ENCODE assay signal across 8 cellular contexts in the genomic region with DNA sequence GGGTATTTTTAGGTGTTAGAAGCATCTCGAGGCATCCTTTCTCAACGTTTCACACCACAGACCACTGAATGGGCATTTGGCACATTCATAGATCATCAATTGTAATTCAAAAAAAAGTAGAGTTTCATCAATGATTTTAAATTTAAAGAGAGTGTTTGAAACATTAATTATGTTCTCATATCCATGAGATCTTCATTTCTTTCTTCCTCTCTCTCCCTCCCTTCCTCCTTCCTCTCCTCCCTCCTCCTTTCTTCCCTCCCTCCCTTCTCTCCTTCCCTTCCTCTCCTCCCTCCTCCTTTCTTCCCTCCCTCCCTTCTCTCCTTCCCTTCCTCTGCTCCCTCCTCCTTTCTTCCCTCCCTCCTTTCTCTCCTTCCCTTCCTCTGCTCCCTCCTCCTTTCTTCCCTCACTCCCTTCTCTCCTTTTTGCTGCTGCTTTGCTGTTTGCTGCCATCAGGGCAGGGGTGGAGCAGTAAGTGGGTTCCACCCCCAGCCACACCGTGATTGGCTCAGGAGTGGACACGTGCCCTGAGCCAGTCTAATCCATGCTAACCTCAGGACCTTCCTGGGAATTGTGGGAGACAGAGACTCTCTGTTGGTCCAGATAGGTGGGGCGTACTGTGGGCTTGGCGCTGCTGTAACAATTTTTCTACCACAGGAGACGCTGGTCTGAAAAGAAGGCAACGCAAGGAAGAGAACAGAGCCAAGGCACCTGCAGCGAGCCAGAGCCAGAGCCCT. TPM values are rescaled to one million over a fixed set of nuclear protein-coding genes. Genes with fewer than 3 reads are reported as not detected.
A peak's percentile ranks its signal among the peaks of the same experiment; 100 is the strongest.
DNase-seq lines count a peak whose midpoint lies in the region; ATAC-seq and TF ChIP-seq lines count a peak whose summit lies in the region.

No MANE protein-coding gene starts in this region.

- ATAC-seq in lung (ENCODE audit: insufficient read depth, low FRiP score) (peak; percentile 63), upper lobe of right lung (peak; percentile 82), HG03025 (IDR thresholded peaks at IDR 0.05; ENCODE audit: low FRiP score, unreplicated experiment) (no peak), HG03280 (IDR thresholded peaks at IDR 0.05; ENCODE audit: unreplicated experiment) (no peak)

- TF ChIP-seq CTCF in coronary artery (IDR thresholded peaks at IDR 0.05) = no peak
- TF ChIP-seq CTCF in lung (IDR thresholded peaks at IDR 0.05; ENCODE audit: control extremely low read depth, extremely low read depth) = no peak
- TF ChIP-seq CTCF in upper lobe of right lung (IDR thresholded peaks at IDR 0.05) = peak; percentile 31

- peaks cover 24% of the 10 kb centered on the region for H3F3A ChIP-seq in GM23248 (ENCODE audit: insufficient read depth)

- peak overlapping the region; percentile 59 for H2AFZ ChIP-seq in GM23248

- no peaks in the 10 kb centered on the region for H3K9me3 ChIP-seq in GM23248 (ENCODE audit: low read depth)
- H3K9me3 ChIP-seq in lung (ENCODE audit: control insufficient read depth in 2 of 2, insufficient read depth in 1 of 2, low read length in 1 of 2) = no peaks in the 10 kb centered on the region
- no peaks in the 10 kb centered on the region for H3K9me3 ChIP-seq in upper lobe of right lung

- H3K9me2 ChIP-seq in GM23248 (ENCODE audit: insufficient read depth) = no peaks in the 10 kb centered on the region

- H3K27ac ChIP-seq in GM23248 (peak overlapping the region; percentile 18; the same call in 1 of the 2 replicates), coronary artery (peak overlapping the region; percentile 83 to 95), lung (ENCODE audit: low read depth in 1 of 2, low read length in 1 of 2) (peak overlapping the region; percentile 79 to 82), upper lobe of right lung (peak overlapping the region; percentile 68)

- no peaks in the 10 kb centered on the region for H3K79me2 ChIP-seq in GM23248 (ENCODE audit: insufficient read depth)

- H3K9ac ChIP-seq in GM23248 = no peak overlapping the region

- peak overlapping the region; percentile 72 for H3K4me2 ChIP-seq in GM23248 (ENCODE audit: unreplicated experiment)

- in situ Hi-C loops in GM23248 (cut with MboI) = no loop called here

- H3K27me3 ChIP-seq in GM23248 (replicated peaks; ENCODE audit: insufficient read depth) (peaks cover 27% of the 10 kb centered on the region), lung (ENCODE audit: control insufficient read depth, insufficient read depth) (no peaks in the 10 kb centered on the region), upper lobe of right lung (peaks cover 8% of the 10 kb centered on the region)

- H4K20me1 ChIP-seq in GM23248 (ENCODE audit: insufficient read depth) = no peaks in the 10 kb centered on the region

- H3K36me3 ChIP-seq in GM23248 (ENCODE audit: low read depth) (no peaks in the 10 kb centered on the region), lung (ENCODE audit: control insufficient read depth in 2 of 2, insufficient read depth in 2 of 2, low read length in 2 of 2) (no peaks in the 10 kb centered on the region), upper lobe of right lung (no peaks in the 10 kb centered on the region)

- 13 to 18% methylated on average over 9 of the region's 9 CpGs for WGBS in GM23248 (ENCODE audit: low coverage in 1 of 2, low lambda C conversion rate in 2 of 2, missing lambda C conversion rate in 2 of 2), 2 experiments
- WGBS in lung, 2 donors = 34 to 63% methylated on average over 9 of the region's 9 CpGs

- DNase-seq in GM23248 (peak; percentile 65), NCI-H524 (lab: John Stamatoyannopoulos, UW) (peak; percentile 93 to 98), coronary artery (ENCODE audit: low spot score) (peak; percentile 82), lung (ENCODE audit: low spot score) (peak; percentile 77), upper lobe of right lung (peak; percentile 79)
- DNase-seq in activated CD4-positive, alpha-beta T cell treated with anti-CD3 and anti-CD28 coated beads, Interleukin-2, amount 50 U/mL, for 1 hour = no peak

- H3K4me3 ChIP-seq in GM23248 (peak overlapping the region; percentile 36), coronary artery (peak overlapping the region; percentile 63), lung (no peak overlapping the region), upper lobe of right lung (peak overlapping the region; percentile 9)

- intact Hi-C loops in upper lobe of right lung (cut with DNase I) = no loop called here

- H3K4me1 ChIP-seq in GM23248 (ENCODE audit: insufficient read depth) (peaks cover 24% of the 10 kb centered on the region), lung (ENCODE audit: control insufficient read depth in 2 of 2, insufficient read depth in 2 of 2, low read length in 2 of 2) (peaks cover 3 to 12% of the 10 kb centered on the region in 2 donors), upper lobe of right lung (peaks cover 25% of the 10 kb centered on the region)

RNA-seq across cellular contexts. Expression of gene APOBEC3A, which starts 33.8 kb away (rescaled TPM):
- total RNA-seq in GM23248 (2014; rRNA removed; shearing (Covaris generic)) = not detected in 2 replicates
- polyA plus RNA-seq in GM23248 (2016; fragmentation: Nextera tagmentation; extraction: Ambion mirVana) (not detected in 2 replicates), lung (10 to 100 TPM in 1 of 2 donors, 1 to 10 TPM in 1; 1.1 to 68.3 TPM)
- total RNA-seq in lung (10 to 100 TPM in 1 of 2 donors, 1 to 10 TPM in 1; 6.2 to 12.0 TPM), upper lobe of right lung (9.0 TPM)

RNA-seq across cellular contexts. Expression of gene CBX6, which starts 51.6 kb away (rescaled TPM):
- total RNA-seq in GM23248 (2014; rRNA removed; shearing (Covaris generic)) = 52.1 and 52.7 TPM in 2 replicates
- polyA plus RNA-seq in GM23248 (2016; fragmentation: Nextera tagmentation; extraction: Ambion mirVana) = 51.9 and 55.8 TPM in 2 replicates
- total RNA-seq in lung = 10 to 100 TPM; 14.6 to 79.2 TPM
- polyA plus RNA-seq in lung = 10 to 100 TPM; 18.8 to 27.9 TPM
- total RNA-seq in upper lobe of right lung = 61.6 TPM

RNA-seq across cellular contexts. Expression of gene APOBEC3B, which starts 58.5 kb away (rescaled TPM):
- total RNA-seq in GM23248 (2014; rRNA removed; shearing (Covaris generic)) = 2.3 and 4.1 TPM in 2 replicates
- 10.6 and 11.9 TPM in 2 replicates for polyA plus RNA-seq in GM23248 (2016; fragmentation: Nextera tagmentation; extraction: Ambion mirVana)
- 1 to 10 TPM; 1.0 to 4.5 TPM for total RNA-seq in lung
- 1 to 10 TPM; 2.7 to 4.4 TPM for polyA plus RNA-seq in lung
- 0.52 TPM for total RNA-seq in upper lobe of right lung

Comparison
In these comparisons a context has a peak if more than half of its experiments do, and no peak if none do; other contexts are left out.
1. H3K27ac ChIP-seq: peak in every context shown above with its lines; median percentile 89 in coronary artery; 80 in lung; 68 in upper lobe of right lung; 18 in GM23248.
2. ATAC-seq: peak in lung (single experiment) and upper lobe of right lung (single experiment); none in HG03025 (single experiment) and HG03280 (single experiment).